9 cellular contexts compared by ENCODE assay signal in the genomic region with DNA sequence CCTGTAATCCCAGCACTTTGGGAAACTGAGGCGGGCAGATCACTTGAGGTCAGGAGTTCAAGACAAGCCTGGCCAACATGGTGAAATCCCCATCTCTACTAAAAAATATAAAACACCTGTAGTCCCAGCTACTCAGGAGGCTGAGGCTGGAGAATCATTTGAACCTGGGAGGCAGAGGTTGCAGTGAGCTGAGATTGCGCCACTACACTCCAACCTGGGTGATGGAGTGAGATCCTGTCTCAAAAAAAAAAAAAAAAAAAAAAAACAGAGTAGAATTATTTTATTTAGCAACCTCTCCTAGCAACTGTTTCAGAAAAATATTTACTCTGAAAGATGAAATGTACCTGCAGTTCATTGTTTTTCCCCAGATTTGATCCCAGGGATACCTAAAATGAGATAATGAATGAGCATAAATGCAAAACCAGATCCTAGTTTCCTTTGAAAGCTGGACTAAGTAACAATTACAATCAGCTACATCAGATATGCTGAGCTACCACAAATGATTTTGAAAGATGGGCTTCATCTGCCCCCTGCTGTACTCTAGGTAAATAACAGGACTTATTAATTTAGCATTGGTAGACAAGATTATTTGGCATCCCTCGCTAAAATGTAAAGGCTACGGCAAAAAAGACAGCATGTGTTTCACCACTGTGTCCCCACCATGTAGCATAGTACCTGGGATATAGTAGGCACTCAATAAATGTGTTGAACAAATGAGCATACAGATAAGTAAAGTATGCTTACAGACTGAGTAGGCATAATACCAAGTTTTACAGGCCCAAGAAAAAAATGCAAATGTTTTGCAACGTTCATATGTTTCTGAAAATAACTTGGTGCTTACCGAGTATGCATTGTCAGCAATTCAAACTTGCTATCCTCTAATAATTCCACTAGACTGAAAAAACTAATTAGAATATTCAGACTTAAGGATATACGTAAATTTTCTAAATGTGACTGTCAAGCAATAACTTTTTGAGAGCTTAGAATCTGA.
DNase-seq lines count a peak whose midpoint lies in the region; ATAC-seq, FAIRE-seq and TF ChIP-seq lines count a peak whose summit lies in the region.
"Had no signal": no experiment of that assay in that cellular context is flagged by ENCODE, and none has a peak within 500 bp of the region (broad histone marks: within the 10 kb centered on the region; RNA-seq: fewer than 3 reads in every experiment).

No MANE protein-coding gene starts in this region.

- no peak overlapping the region for H3K14ac ChIP-seq in IMR-90 (replicated peaks; ENCODE audit: low read depth, low read length)

- intact Hi-C loops in IMR-90 (cut with micrococcal nuclease): loop anchor here (1.0 to 10.0 kb wide), 6 partner anchors 159 to 877 kb away; a partner anchor contains a TSS
- intact Hi-C loops in K562 (cut with micrococcal nuclease): loop anchor here (1.0 to 5.0 kb wide), 4 partner anchors 157 to 877 kb away; no protein-coding TSS in a partner anchor

- H2BK120ac ChIP-seq in IMR-90 (ENCODE audit: low read depth, low read length): 0 out of 2 replicates have a peak overlapping the region, but pooled peaks have one; percentile 61

- no peak overlapping the region for H3K9ac ChIP-seq in IMR-90 (ENCODE audit: low read depth, low read length)
- no peak overlapping the region for H3K9ac ChIP-seq in K562 (ENCODE audit: insufficient read depth in 1 of 2, low read depth in 2 of 2, low read length in 2 of 2)
- H3K9ac ChIP-seq: BLaER1 had no signal

- dilution Hi-C loops in IMR-90 (cut with HindIII; ENCODE audit: low sequenced_read_pairs, unreplicated experiment): no loop called here

- H3K36me3 ChIP-seq in IMR-90 (ENCODE audit: control insufficient read depth, insufficient read depth, low read length) (no peaks in the 10 kb centered on the region), K562 (ENCODE audit: control insufficient read depth, insufficient read depth, low read length) (no peaks in the 10 kb centered on the region)
- H3K36me3 ChIP-seq: BLaER1 had no signal

- peak; percentile 94 for ATAC-seq in IMR-90 (ENCODE audit: low read depth)
- peak; percentile 82 for ATAC-seq in K562
- ATAC-seq in stimulated activated naive CD8-positive, alpha-beta T cell treated with anti-CD3 and anti-CD28 coated beads, Interleukin-15, amount 100 ng/mL, for 72 hours: peak; percentile 74
- no peak for ATAC-seq in GM21526 (IDR thresholded peaks at IDR 0.05; ENCODE audit: low FRiP score, unreplicated experiment)

- no peak overlapping the region for H3K27ac Mint-ChIP-seq in immature natural killer cell
- H3K27ac Mint-ChIP-seq in stimulated activated naive CD8-positive, alpha-beta T cell treated with anti-CD3 and anti-CD28 coated beads, Interleukin-15, amount 100 ng/mL, for 72 hours: peak overlapping the region; percentile 37 to 94

- no peaks in the 10 kb centered on the region for H3K36me3 Mint-ChIP-seq in immature natural killer cell

- no peak overlapping the region for H2BK5ac ChIP-seq in IMR-90 (ENCODE audit: low read depth, low read length, poor library complexity, severe bottlenecking)

- peak; percentile 88 for TF ChIP-seq RAD21 in IMR-90 (IDR thresholded peaks at IDR 0.05; ENCODE audit: low read length)
- TF ChIP-seq RAD21 in K562 (CRISPR knock-in tag; conservative IDR thresholded peaks at IDR 0.05 in 1 of 2, IDR thresholded peaks at IDR 0.05 in 1 of 2): peak; percentile 95 to 96

- no peaks in the 10 kb centered on the region for H3K79me2 ChIP-seq in K562 (ENCODE audit: control insufficient read depth, insufficient read depth, low read length)

- H4K20me1 ChIP-seq in IMR-90 (ENCODE audit: insufficient read depth, low read length) (no peaks in the 10 kb centered on the region), K562 (replicated peaks; ENCODE audit: control insufficient read depth, insufficient read depth, low read length) (no peaks in the 10 kb centered on the region)
- H4K20me1 ChIP-seq: BLaER1 had no signal

- H3K27me3 ChIP-seq in IMR-90 (ENCODE audit: control insufficient read depth, insufficient read depth, low read length): peaks cover 10% of the 10 kb centered on the region; the same call in 1 of the 2 replicates
- H3K27me3 ChIP-seq in K562 (ENCODE audit: control insufficient read depth in 2 of 2, insufficient read depth in 2 of 2, low read length in 2 of 2): peaks cover 7 to 10% of the 10 kb centered on the region in 2 experiments; a peak in 3 of 5 replicates
- H3K27me3 ChIP-seq: BLaER1 had no signal

- H3K4ac ChIP-seq in IMR-90 (ENCODE audit: low read depth, low read length): no peak overlapping the region

- TF ChIP-seq CTCF in IMR-90 (conservative IDR thresholded peaks at IDR 0.05; ENCODE audit: low read depth, low read length) (peak; percentile 82), K562 (IDR thresholded peaks at IDR 0.05 in 2 of 3, conservative IDR thresholded peaks at IDR 0.05 in 1 of 3; ENCODE audit: insufficient read depth in 2 of 3, low read depth in 1 of 3, low read length in 3 of 3) (peak; percentile 46 to 84 (median 64); a peak in 5 of 6 replicates)

- no CpG with 5 or more reads among the region's 7 CpGs for WGBS in IMR-90 (ENCODE audit: extremely low coverage in 2 of 2, insufficient read length in 1 of 2), 2 experiments
- 3% methylated on average over 7 of the region's 7 CpGs for WGBS in K562 (ENCODE audit: insufficient coverage, low coverage, missing lambda C conversion rate)

- H4K5ac ChIP-seq in IMR-90 (ENCODE audit: low read depth, low read length): no peak overlapping the region

- TF ChIP-seq EP300 in K562 (IDR thresholded peaks at IDR 0.05; ENCODE audit: low read length): no peak

- peak; percentile 82 for FAIRE-seq in K562 (lab: Jason Lieb, UNC)

- H2AFZ ChIP-seq in IMR-90 (replicated peaks; ENCODE audit: low read length, poor library complexity) (no peak overlapping the region), K562 (ENCODE audit: low read depth, low read length) (no peak overlapping the region)

- H3K4me3 ChIP-seq in IMR-90 (ENCODE audit: insufficient read depth, low read depth, low read length) (no peak overlapping the region), K562 (no peak overlapping the region)
- H3K4me3 ChIP-seq: BLaER1 had no signal

- H3K18ac ChIP-seq in IMR-90 (ENCODE audit: low read depth, low read length): peak overlapping the region; percentile 67; the same call in 1 of the 2 replicates

- H2BK15ac ChIP-seq in IMR-90 (ENCODE audit: low read depth, low read length): no peak overlapping the region

- TF ChIP-seq POLR2A in IMR-90 (IDR thresholded peaks at IDR 0.05; ENCODE audit: low read depth, low read length) (no peak), K562 (conservative IDR thresholded peaks at IDR 0.05) (no peak)

- H3K4me2 ChIP-seq in IMR-90 (ENCODE audit: low read depth, low read length): no peak overlapping the region
- no peak overlapping the region for H3K4me2 ChIP-seq in K562 (ENCODE audit: insufficient read depth, low read length)
- H3K4me2 ChIP-seq: BLaER1 had no signal

- H2AK5ac ChIP-seq in IMR-90 (ENCODE audit: low read depth, low read length): no peak overlapping the region

- H3K9me1 ChIP-seq in IMR-90 (ENCODE audit: insufficient read depth, low read length) (no peaks in the 10 kb centered on the region), K562 (ENCODE audit: control insufficient read depth, insufficient read depth, low read length) (no peaks in the 10 kb centered on the region)

- peaks cover 0 to 7% (median 1%) of the 10 kb centered on the region in 3 donors for H3K27me3 Mint-ChIP-seq in immature natural killer cell (ENCODE audit: low read depth in 3 of 3)
- peaks cover 5% of the 10 kb centered on the region for H3K27me3 Mint-ChIP-seq in stimulated activated naive CD8-positive, alpha-beta T cell treated with anti-CD3 and anti-CD28 coated beads, Interleukin-15, amount 100 ng/mL, for 72 hours

- no peaks in the 10 kb centered on the region for H3K9me3 Mint-ChIP-seq in immature natural killer cell
- H3K9me3 Mint-ChIP-seq in stimulated activated naive CD8-positive, alpha-beta T cell treated with anti-CD3 and anti-CD28 coated beads, Interleukin-15, amount 100 ng/mL, for 72 hours: no peaks in the 10 kb centered on the region

- H2BK20ac ChIP-seq in IMR-90 (ENCODE audit: low read depth, low read length): no peak overlapping the region

- H3K56ac ChIP-seq in IMR-90 (ENCODE audit: extremely low read depth, insufficient read depth, low read length): no peak overlapping the region

- H3K9me3 ChIP-seq in IMR-90 (ENCODE audit: control insufficient read depth, insufficient read depth, low read length) (no peaks in the 10 kb centered on the region), K562 (replicated peaks; ENCODE audit: control insufficient read depth, insufficient read depth, low read depth, low read length) (no peaks in the 10 kb centered on the region)
- H3K9me3 ChIP-seq: BLaER1 had no signal

- H3K79me1 ChIP-seq in IMR-90 (ENCODE audit: low read depth in 1 of 2, low read length in 2 of 2): no peaks in the 10 kb centered on the region

- H3K27ac ChIP-seq in IMR-90 (ENCODE audit: insufficient read depth, low read length) (no peak overlapping the region), K562 (ENCODE audit: extremely low read depth, low read depth, low read length) (no peak overlapping the region)
- H3K27ac ChIP-seq: BLaER1 had no signal

- H4K8ac ChIP-seq in IMR-90 (ENCODE audit: low read depth in 2 of 2, low read length in 2 of 2): peak overlapping the region in 1 of 2 experiments; percentile 62; a peak in 2 of 4 replicates

- H3K4me1 Mint-ChIP-seq in immature natural killer cell: peaks cover 0 to 2% of the 10 kb centered on the region in 2 donors
- H3K4me1 Mint-ChIP-seq in stimulated activated naive CD8-positive, alpha-beta T cell treated with anti-CD3 and anti-CD28 coated beads, Interleukin-15, amount 100 ng/mL, for 72 hours: peaks cover 5% of the 10 kb centered on the region

- CTCF ChIA-PET in IMR-90 (lab: Yijun Ruan, JAX): interaction anchor here (0.5 to 1.0 kb wide), 5 partner anchors 11 to 879 kb away, joined by 3 to 5 read pairs (median 4); a partner anchor contains a TSS
- CTCF ChIA-PET in K562 (lab: Yijun Ruan, JAX; ENCODE audit: low intra/inter-chr PET ratio): interaction anchor here (0.8 to 2.0 kb wide), 3 partner anchors 161 to 292 kb away, joined by 3 to 10 read pairs (median 7); no protein-coding TSS in a partner anchor

- BruUV-seq in IMR-90 (replicated peaks; lab: Mats Ljungman, UMichigan): no TSS peak
- no TSS peak for BruUV-seq in K562 (replicated peaks; lab: Mats Ljungman, UMichigan)

- no peak overlapping the region for H3K23ac ChIP-seq in IMR-90 (ENCODE audit: low read depth, low read length)

- no peak overlapping the region for H3K4me3 Mint-ChIP-seq in immature natural killer cell
- no peak overlapping the region for H3K4me3 Mint-ChIP-seq in stimulated activated naive CD8-positive, alpha-beta T cell treated with anti-CD3 and anti-CD28 coated beads, Interleukin-15, amount 100 ng/mL, for 72 hours

- in situ Hi-C loops in IMR-90 (cut with MboI; ENCODE audit: low sequenced_read_pairs) (loop anchor here (10.0 kb wide), 1 partner anchor 200 kb away; a partner anchor contains a TSS), K562 (cut with MboI) (loop anchor here (10.0 kb wide), 2 partner anchors 290 to 880 kb away; no protein-coding TSS in a partner anchor)

- H4K91ac ChIP-seq in IMR-90 (ENCODE audit: insufficient read depth, low read depth, low read length): no peak overlapping the region

- POLR2A ChIA-PET in IMR-90 (lab: Charles Lee; ENCODE audit: unreplicated experiment) (no interaction called here), K562 (lab: Yijun Ruan, JAX) (interaction anchor here (0.5 to 0.9 kb wide), 3 partner anchors 18 to 518 kb away, joined by 3 to 4 read pairs (median 3); no protein-coding TSS in a partner anchor)

- DNase-seq in NCI-H510A treated with DMSO at 0.1 percent for 48 hours (lab: John Stamatoyannopoulos, UW) (peak; percentile 50), NCI-H510A (lab: John Stamatoyannopoulos, UW) (no peak), IMR-90 (peak; percentile 87), NOMO-1 treated with dmso at 0.1 percent for 144 hours (lab: John Stamatoyannopoulos, UW; ENCODE audit: unreplicated experiment) (peak; percentile 68), K562 (ENCODE audit: extremely low read depth in 1 of 4, low spot score in 3 of 4) (peak; percentile 47 to 67 (median 54)), immature natural killer cell (peak; percentile 31 to 48 (median 41))
- DNase-seq in stimulated activated naive CD8-positive, alpha-beta T cell treated with anti-CD3 and anti-CD28 coated beads, Interleukin-15, amount 100 ng/mL, for 72 hours: peak; percentile 36 to 47

- H3K4me1 ChIP-seq in IMR-90 (ENCODE audit: control insufficient read depth, insufficient read depth, low read length): peaks cover 2% of the 10 kb centered on the region; the same call in 1 of the 2 replicates
- H3K4me1 ChIP-seq in K562 (replicated peaks in 1 of 2; ENCODE audit: control insufficient read depth in 2 of 2, insufficient read depth in 2 of 2, low read length in 2 of 2): no peaks in the 10 kb centered on the region; a peak in 1 of 5 replicates

- no peak overlapping the region for H2AK9ac ChIP-seq in IMR-90 (replicated peaks; ENCODE audit: low read depth, low read length, poor library complexity)

Comparison
In these comparisons a context has a peak if more than half of its experiments do, and no peak if none do; other contexts are left out.
1. H3K27ac Mint-ChIP-seq: peak in stimulated activated naive CD8-positive, alpha-beta T cell treated with anti-CD3 and anti-CD28 coated beads, Interleukin-15, amount 100 ng/mL, for 72 hours (2 of 2); none in immature natural killer cell (0 of 6).